In genomic region chr9:135971892-135972291, GRCh38 we compare ENCODE assay signal across 1 cellular context.
TF ChIP-seq lines count a peak whose summit lies in the region.

No MANE protein-coding gene starts in this region.

TF ChIP-seq in HepG2, 621 proteins besides CTCF, POLR2A, EP300 and RAD21 (continued from another document):
- TF ChIP-seq, protein P1, sequence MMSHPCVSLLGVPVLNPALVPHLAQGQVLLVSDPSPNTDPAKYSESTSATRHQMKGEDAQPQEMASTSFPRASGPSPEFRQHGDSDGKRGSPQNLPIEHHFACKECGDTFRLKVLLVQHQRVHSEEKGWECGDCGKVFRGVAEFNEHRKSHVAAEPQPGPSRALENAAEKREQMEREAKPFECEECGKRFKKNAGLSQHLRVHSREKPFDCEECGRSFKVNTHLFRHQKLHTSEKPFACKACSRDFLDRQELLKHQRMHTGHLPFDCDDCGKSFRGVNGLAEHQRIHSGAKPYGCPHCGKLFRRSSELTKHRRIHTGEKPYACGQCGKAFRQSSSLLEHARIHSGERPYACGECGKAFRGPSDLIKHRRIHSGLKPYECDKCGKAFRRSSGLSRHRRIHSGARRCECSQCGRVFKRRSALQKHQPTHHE (CRISPR knock-in tag; IDR thresholded peaks at IDR 0.05; ENCODE audit: borderline replicate concordance) = peak; percentile 99
- TF ChIP-seq KLF11 (CRISPR knock-in tag; IDR thresholded peaks at IDR 0.05) (peak; percentile 100), DMAP1 (CRISPR knock-in tag; IDR thresholded peaks at IDR 0.05) (peak; percentile 75; the same call in 1 of the 2 replicates), ATF7-NPFF (CRISPR knock-in tag; IDR thresholded peaks at IDR 0.05; ENCODE audit: low read depth) (peak; percentile 98), NCOR1 (IDR thresholded peaks at IDR 0.05; ENCODE audit: borderline replicate concordance, low read length) (no peak), SP140L (CRISPR knock-in tag; IDR thresholded peaks at IDR 0.05; ENCODE audit: borderline replicate concordance) (peak; percentile 99), BCL6 (CRISPR knock-in tag; IDR thresholded peaks at IDR 0.05) (peak; percentile 84), ZSCAN25 (CRISPR knock-in tag; IDR thresholded peaks at IDR 0.05) (peak; percentile 94), SOX5 (CRISPR knock-in tag; IDR thresholded peaks at IDR 0.05; ENCODE audit: borderline replicate concordance) (peak; percentile 80; the same call in 1 of the 2 replicates), ZFYVE20 (CRISPR knock-in tag; IDR thresholded peaks at IDR 0.05; ENCODE audit: borderline replicate concordance, low read depth) (peak; percentile 95), ZNF512B (CRISPR knock-in tag; IDR thresholded peaks at IDR 0.05; ENCODE audit: borderline replicate concordance) (no peak), ZNF713 (CRISPR knock-in tag; IDR thresholded peaks at IDR 0.05) (peak; percentile 94), AGO1 (IDR thresholded peaks at IDR 0.05; ENCODE audit: low read depth, low read length, poor library complexity, severe bottlenecking) (no peak), TGIF2 (CRISPR knock-in tag; IDR thresholded peaks at IDR 0.05) (peak; percentile 99), NFE2L2 (IDR thresholded peaks at IDR 0.05; ENCODE audit: low read length) (no peak), CHD2 (IDR thresholded peaks at IDR 0.05; ENCODE audit: low read depth, low read length) (no peak), THRA (CRISPR knock-in tag; IDR thresholded peaks at IDR 0.05; ENCODE audit: borderline replicate concordance) (peak; percentile 97), ELF4 (CRISPR knock-in tag; IDR thresholded peaks at IDR 0.05; ENCODE audit: borderline replicate concordance) (peak; percentile 95), MZF1 (CRISPR knock-in tag; IDR thresholded peaks at IDR 0.05; ENCODE audit: borderline replicate concordance) (peak; percentile 97), RORA (CRISPR knock-in tag; IDR thresholded peaks at IDR 0.05) (0 out of 2 replicates have a peak, but pooled peaks have one; percentile 51), KAT7 (CRISPR knock-in tag; IDR thresholded peaks at IDR 0.05; ENCODE audit: borderline replicate concordance) (peak; percentile 70; the same call in 1 of the 2 replicates), ZNF441 (CRISPR knock-in tag; IDR thresholded peaks at IDR 0.05; ENCODE audit: borderline replicate concordance) (peak; percentile 98), HDAC6 (IDR thresholded peaks at IDR 0.05; ENCODE audit: low read depth, low read length) (no peak), ZNF317 (CRISPR knock-in tag; IDR thresholded peaks at IDR 0.05) (peak; percentile 95), HNRNPH1 (optimal IDR thresholded peaks at IDR 0.05; ENCODE audit: low read depth, low read length) (no peak), ZNF720 (CRISPR knock-in tag; IDR thresholded peaks at IDR 0.05) (peak; percentile 98), ATF1 (CRISPR knock-in tag; IDR thresholded peaks at IDR 0.05) (no peak)
- TF ChIP-seq, protein P2, sequence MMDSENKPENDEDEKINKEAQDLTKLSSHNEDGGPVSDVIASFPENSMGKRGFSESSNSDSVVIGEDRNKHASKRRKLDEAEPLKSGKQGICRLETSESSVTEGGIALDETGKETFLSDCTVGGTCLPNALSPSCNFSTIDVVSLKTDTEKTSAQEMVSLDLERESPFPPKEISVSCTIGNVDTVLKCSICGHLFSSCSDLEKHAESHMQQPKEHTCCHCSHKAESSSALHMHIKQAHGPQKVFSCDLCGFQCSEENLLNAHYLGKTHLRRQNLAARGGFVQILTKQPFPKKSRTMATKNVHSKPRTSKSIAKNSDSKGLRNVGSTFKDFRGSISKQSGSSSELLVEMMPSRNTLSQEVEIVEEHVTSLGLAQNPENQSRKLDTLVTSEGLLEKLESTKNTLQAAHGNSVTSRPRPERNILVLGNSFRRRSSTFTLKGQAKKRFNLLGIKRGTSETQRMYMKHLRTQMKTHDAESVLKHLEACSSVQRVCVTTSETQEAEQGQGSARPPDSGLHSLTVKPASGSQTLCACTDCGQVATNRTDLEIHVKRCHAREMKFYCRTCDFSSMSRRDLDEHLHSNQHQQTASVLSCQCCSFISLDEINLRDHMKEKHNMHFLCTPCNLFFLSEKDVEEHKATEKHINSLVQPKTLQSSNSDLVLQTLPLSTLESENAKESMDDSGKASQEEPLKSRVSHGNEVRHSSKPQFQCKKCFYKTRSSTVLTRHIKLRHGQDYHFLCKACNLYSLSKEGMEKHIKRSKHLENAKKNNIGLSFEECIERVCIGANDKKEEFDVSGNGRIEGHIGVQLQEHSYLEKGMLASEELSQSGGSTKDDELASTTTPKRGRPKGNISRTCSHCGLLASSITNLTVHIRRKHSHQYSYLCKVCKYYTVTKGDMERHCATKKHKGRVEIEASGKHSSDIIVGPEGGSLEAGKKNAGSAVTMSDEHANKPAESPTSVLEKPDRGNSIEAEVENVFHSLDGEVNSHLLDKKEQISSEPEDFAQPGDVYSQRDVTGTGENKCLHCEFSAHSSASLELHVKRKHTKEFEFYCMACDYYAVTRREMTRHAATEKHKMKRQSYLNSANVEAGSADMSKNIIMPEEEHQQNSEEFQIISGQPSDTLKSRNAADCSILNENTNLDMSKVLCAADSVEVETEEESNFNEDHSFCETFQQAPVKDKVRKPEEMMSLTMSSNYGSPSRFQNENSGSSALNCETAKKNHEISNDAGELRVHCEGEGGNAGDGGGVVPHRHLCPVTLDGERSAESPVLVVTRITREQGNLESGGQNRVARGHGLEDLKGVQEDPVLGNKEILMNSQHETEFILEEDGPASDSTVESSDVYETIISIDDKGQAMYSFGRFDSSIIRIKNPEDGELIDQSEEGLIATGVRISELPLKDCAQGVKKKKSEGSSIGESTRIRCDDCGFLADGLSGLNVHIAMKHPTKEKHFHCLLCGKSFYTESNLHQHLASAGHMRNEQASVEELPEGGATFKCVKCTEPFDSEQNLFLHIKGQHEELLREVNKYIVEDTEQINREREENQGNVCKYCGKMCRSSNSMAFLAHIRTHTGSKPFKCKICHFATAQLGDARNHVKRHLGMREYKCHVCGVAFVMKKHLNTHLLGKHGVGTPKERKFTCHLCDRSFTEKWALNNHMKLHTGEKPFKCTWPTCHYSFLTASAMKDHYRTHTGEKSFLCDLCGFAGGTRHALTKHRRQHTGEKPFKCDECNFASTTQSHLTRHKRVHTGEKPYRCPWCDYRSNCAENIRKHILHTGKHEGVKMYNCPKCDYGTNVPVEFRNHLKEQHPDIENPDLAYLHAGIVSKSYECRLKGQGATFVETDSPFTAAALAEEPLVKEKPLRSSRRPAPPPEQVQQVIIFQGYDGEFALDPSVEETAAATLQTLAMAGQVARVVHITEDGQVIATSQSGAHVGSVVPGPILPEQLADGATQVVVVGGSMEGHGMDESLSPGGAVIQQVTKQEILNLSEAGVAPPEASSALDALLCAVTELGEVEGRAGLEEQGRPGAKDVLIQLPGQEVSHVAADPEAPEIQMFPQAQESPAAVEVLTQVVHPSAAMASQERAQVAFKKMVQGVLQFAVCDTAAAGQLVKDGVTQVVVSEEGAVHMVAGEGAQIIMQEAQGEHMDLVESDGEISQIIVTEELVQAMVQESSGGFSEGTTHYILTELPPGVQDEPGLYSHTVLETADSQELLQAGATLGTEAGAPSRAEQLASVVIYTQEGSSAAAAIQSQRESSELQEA (CRISPR knock-in tag; IDR thresholded peaks at IDR 0.05; ENCODE audit: not compliant biosample characterization) = peak; percentile 96
- TF ChIP-seq, protein P3, sequence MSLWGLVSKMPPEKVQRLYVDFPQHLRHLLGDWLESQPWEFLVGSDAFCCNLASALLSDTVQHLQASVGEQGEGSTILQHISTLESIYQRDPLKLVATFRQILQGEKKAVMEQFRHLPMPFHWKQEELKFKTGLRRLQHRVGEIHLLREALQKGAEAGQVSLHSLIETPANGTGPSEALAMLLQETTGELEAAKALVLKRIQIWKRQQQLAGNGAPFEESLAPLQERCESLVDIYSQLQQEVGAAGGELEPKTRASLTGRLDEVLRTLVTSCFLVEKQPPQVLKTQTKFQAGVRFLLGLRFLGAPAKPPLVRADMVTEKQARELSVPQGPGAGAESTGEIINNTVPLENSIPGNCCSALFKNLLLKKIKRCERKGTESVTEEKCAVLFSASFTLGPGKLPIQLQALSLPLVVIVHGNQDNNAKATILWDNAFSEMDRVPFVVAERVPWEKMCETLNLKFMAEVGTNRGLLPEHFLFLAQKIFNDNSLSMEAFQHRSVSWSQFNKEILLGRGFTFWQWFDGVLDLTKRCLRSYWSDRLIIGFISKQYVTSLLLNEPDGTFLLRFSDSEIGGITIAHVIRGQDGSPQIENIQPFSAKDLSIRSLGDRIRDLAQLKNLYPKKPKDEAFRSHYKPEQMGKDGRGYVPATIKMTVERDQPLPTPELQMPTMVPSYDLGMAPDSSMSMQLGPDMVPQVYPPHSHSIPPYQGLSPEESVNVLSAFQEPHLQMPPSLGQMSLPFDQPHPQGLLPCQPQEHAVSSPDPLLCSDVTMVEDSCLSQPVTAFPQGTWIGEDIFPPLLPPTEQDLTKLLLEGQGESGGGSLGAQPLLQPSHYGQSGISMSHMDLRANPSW (CRISPR knock-in tag; IDR thresholded peaks at IDR 0.05; ENCODE audit: borderline replicate concordance) = peak; percentile 85
- TF ChIP-seq, protein P4, sequence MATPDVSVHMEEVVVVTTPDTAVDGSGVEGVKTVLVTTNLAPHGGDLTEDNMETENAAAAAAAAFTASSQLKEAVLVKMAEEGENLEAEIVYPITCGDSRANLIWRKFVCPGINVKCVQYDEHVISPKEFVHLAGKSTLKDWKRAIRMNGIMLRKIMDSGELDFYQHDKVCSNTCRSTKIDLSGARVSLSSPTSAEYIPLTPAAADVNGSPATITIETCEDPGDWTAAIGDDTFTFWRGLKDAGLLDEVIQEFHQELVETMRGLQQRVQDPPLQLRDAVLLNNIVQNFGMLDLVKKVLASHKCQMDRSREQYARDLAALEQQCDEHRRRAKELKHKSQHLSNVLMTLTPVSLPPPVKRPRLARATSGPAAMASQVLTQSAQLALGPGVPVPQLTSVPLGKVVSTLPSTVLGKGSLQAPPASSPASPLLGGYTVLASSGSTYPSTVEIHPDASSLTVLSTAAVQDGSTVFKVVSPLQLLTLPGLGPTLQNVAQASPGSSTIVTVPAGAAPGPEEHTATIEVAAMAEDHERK (CRISPR knock-in tag; IDR thresholded peaks at IDR 0.05; ENCODE audit: low read depth) = no peak
- TF ChIP-seq, protein P5, sequence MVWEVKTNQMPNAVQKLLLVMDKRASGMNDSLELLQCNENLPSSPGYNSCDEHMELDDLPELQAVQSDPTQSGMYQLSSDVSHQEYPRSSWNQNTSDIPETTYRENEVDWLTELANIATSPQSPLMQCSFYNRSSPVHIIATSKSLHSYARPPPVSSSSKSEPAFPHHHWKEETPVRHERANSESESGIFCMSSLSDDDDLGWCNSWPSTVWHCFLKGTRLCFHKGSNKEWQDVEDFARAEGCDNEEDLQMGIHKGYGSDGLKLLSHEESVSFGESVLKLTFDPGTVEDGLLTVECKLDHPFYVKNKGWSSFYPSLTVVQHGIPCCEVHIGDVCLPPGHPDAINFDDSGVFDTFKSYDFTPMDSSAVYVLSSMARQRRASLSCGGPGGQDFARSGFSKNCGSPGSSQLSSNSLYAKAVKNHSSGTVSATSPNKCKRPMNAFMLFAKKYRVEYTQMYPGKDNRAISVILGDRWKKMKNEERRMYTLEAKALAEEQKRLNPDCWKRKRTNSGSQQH (CRISPR knock-in tag; IDR thresholded peaks at IDR 0.05; ENCODE audit: low read depth) = peak; percentile 100
